15 cellular contexts compared by ENCODE assay signal in the genomic region with DNA sequence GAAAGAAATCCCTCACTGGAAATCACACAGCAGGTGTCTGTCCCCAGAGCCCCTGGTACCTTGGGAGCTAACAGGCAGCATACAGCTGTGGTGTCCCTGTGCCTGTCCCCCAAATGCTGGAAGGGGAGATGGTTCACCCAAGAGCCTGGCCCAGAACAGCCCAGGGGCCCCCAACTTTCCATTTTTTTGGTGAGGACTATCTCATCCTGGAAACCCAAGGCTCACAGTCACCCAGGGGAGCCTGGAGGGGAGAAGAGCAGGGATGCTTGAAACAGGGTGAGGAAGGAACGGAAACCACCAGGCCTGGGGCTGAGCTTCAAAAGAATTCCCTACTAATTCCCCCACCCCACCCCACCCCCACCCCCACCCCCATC. TPM values are rescaled to one million over a fixed set of nuclear protein-coding genes. Genes with fewer than 3 reads are reported as not detected.
"Had no signal": no experiment of that assay in that cellular context is flagged by ENCODE, and none has a peak within 500 bp of the region (broad histone marks: within the 10 kb centered on the region; RNA-seq: fewer than 3 reads in every experiment).

No MANE protein-coding gene starts in this region.

- H3K9me3 Mint-ChIP-seq: activated naive CD4-positive, alpha-beta T cell treated with anti-CD3 and anti-CD28 coated beads, Interleukin-2, amount 10 ng/mL, durations not matched to agents 7 days and 5 days; activated T-helper 2 cell treated with anti-CD3 and anti-CD28 coated beads, Interferon-gamma antibody, Interleukin-2, Interleukin-4, amounts not matched to agents 10 μg/mL and 5 μg/mL and 100 μg/mL, durations not matched to agents 14 hours and 24 hours and 36 hours had no signal

- H3K4me3 ChIP-seq: hepatocyte, suprapubic skin, upper lobe of right lung had no signal

- H3K36me3 ChIP-seq: suprapubic skin, upper lobe of right lung had no signal

- H3K4me3 Mint-ChIP-seq: activated CD8-positive, alpha-beta memory T cell treated with anti-CD3 and anti-CD28 coated beads, Interleukin-2, amount 10 ng/mL, durations not matched to agents 7 days and 5 days; activated naive CD4-positive, alpha-beta T cell treated with anti-CD3 and anti-CD28 coated beads, Interleukin-2, amount 10 ng/mL, durations not matched to agents 7 days and 5 days had no signal

- ATAC-seq: activated CD8-positive, alpha-beta memory T cell treated with anti-CD3 and anti-CD28 coated beads, Interleukin-2, amount 10 ng/mL, durations not matched to agents 7 days and 5 days; SK-N-SH treated with all-trans-retinoic acid at 6 μM for 48 hours; upper lobe of right lung had no signal

- H3K9me3 ChIP-seq: suprapubic skin, upper lobe of right lung had no signal

- H3K9ac ChIP-seq: parathyroid adenoma had no signal

- H2AFZ ChIP-seq: hepatocyte, parathyroid adenoma had no signal

- H3K79me2 ChIP-seq: parathyroid adenoma had no signal

- H3K36me3 Mint-ChIP-seq: activated CD8-positive, alpha-beta memory T cell treated with anti-CD3 and anti-CD28 coated beads, Interleukin-2, amount 10 ng/mL, durations not matched to agents 7 days and 5 days; activated naive CD4-positive, alpha-beta T cell treated with anti-CD3 and anti-CD28 coated beads, Interleukin-2, amount 10 ng/mL, durations not matched to agents 7 days and 5 days had no signal

- H3K27ac Mint-ChIP-seq: activated CD8-positive, alpha-beta memory T cell treated with anti-CD3 and anti-CD28 coated beads, Interleukin-2, amount 10 ng/mL, durations not matched to agents 7 days and 5 days; activated naive CD4-positive, alpha-beta T cell treated with anti-CD3 and anti-CD28 coated beads, Interleukin-2, amount 10 ng/mL, durations not matched to agents 7 days and 5 days; activated T-helper 2 cell treated with anti-CD3 and anti-CD28 coated beads, Interferon-gamma antibody, Interleukin-2, Interleukin-4, amounts not matched to agents 10 μg/mL and 5 μg/mL and 100 μg/mL, durations not matched to agents 14 hours and 24 hours and 36 hours had no signal

- H3K27me3 ChIP-seq: hepatocyte, suprapubic skin, upper lobe of right lung had no signal

- H3K4me1 ChIP-seq: parathyroid adenoma had no signal

- H3K27ac ChIP-seq: hepatocyte, parathyroid adenoma, suprapubic skin, upper lobe of right lung had no signal

- DNase-seq: activated CD4-positive, alpha-beta T cell treated with anti-CD3 and anti-CD28 coated beads for 1 hour; activated CD4-positive, alpha-beta T cell treated with anti-CD3 and anti-CD28 coated beads, Interleukin-2, amount 50 U/mL, for 4 hours; activated CD8-positive, alpha-beta memory T cell treated with anti-CD3 and anti-CD28 coated beads, Interleukin-2, amount 10 ng/mL, durations not matched to agents 7 days and 5 days; activated naive CD4-positive, alpha-beta T cell treated with anti-CD3 and anti-CD28 coated beads, Interleukin-2, amount 10 ng/mL, durations not matched to agents 7 days and 5 days; activated T-cell treated with anti-CD3 and anti-CD28 coated beads, Interleukin-2, amount 50 U/mL, for 1 hour; kidney glomerular epithelial cell; stimulated activated CD4-positive, alpha-beta T cell treated with anti-CD3 and anti-CD28 coated beads, Interleukin-4, amount 100 ng/mL, for 24 hours; stimulated activated naive CD4-positive, alpha-beta T cell; T-helper 1 cell; upper lobe of right lung had no signal

RNA-seq across cellular contexts. Expression of a gene that starts 3.6 kb away (rescaled TPM):
- total RNA-seq: activated CD8-positive, alpha-beta memory T cell treated with anti-CD3 and anti-CD28 coated beads, Interleukin-2, amount 10 ng/mL, durations not matched to agents 7 days and 5 days had no signal
